8 cellular contexts compared by ENCODE assay signal in the genomic region with DNA sequence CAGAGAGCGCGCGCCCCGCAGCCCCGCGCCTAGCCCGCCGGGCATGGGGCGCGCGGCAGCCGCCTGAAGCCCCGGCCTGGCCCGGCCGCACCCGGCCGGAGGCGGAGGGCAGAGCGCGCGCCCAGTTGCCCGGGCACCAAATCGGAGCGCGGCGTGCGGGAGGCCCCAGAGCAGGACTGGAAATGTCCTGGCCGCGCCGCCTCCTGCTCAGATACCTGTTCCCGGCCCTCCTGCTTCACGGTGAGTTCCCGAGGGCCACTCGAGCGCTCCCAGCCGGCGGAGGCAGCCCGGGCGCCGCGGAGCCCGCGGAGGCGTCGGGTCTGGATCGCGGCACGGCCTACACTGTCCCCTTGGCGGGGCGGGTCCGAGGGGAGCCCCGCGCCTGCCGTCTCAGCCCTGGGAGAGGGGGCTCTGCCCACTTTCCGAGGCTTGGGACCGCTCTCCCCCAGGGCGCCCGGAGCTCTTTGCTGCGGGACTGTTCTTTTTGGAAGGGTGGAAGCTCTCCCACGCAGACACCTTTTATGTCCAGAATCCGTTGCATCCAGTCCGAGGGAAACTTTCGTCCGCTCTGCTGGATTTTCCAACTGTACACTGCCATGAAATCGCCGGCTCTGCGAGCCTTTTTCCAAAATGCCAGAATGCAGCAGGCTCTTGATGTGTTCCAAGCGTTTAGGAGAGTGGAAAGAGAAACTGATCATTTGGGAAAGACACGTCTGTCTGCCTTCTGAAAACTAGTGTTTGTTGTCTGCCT. TPM values are rescaled to one million over a fixed set of nuclear protein-coding genes. Genes with fewer than 3 reads are reported as not detected.
DNase-seq lines count a peak whose midpoint lies in the region; ATAC-seq and TF ChIP-seq lines count a peak whose summit lies in the region.

No MANE protein-coding gene starts in this region.

- DNase-seq in activated B cell treated with CpG ODN at 0.5 μM for 24 hours = no peak
- peak; percentile 58 for DNase-seq in hepatocyte (ENCODE audit: low spot score)
- no peak for DNase-seq in activated CD8-positive, alpha-beta memory T cell treated with anti-CD3 and anti-CD28 coated beads, Interleukin-2, amount 50 U/mL, for 4 hours
- DNase-seq in activated CD4-positive, alpha-beta T cell treated with anti-CD3 and anti-CD28 coated beads for 4 hours = no peak
- no peak for DNase-seq in medulla oblongata (ENCODE audit: extremely low spot score)

- H3K9me2 ChIP-seq in hepatocyte (replicated peaks; ENCODE audit: insufficient read depth) = no peaks in the 10 kb centered on the region

- H3K4me1 ChIP-seq in HEK293 (ENCODE audit: control insufficient read depth, insufficient read depth, low read length) = peaks cover 37% of the 10 kb centered on the region
- peaks cover 19% of the 10 kb centered on the region for H3K4me1 ChIP-seq in hepatocyte (ENCODE audit: insufficient read depth)
- peaks cover 8 to 15% (median 12%) of the 10 kb centered on the region in 3 donors for H3K4me1 ChIP-seq in skeletal muscle tissue (ENCODE audit: control insufficient read depth in 3 of 3, insufficient read depth in 3 of 3, low read length in 3 of 3)

- intact Hi-C loops in activated B cell treated with CpG ODN at 0.5 μM for 24 hours (cut with micrococcal nuclease) = loop anchor here (2.0 kb wide), 2 partner anchors 28 to 66 kb away; no protein-coding TSS in a partner anchor

- peak overlapping the region; percentile 65 for H2AFZ ChIP-seq in hepatocyte

- H3K9me3 Mint-ChIP-seq in activated B cell treated with CpG ODN at 0.5 μM for 24 hours = no peaks in the 10 kb centered on the region

- TF ChIP-seq CTCF in HEK293 (tag by site-specific recombination; IDR thresholded peaks at IDR 0.05) (peak; percentile 10; the same call in 1 of the 2 replicates), activated B cell treated with CpG ODN at 0.5 μM for 24 hours (IDR thresholded peaks at IDR 0.05) (no peak), hepatocyte (IDR thresholded peaks at IDR 0.05; ENCODE audit: poor library complexity) (no peak)

- CTCF ChIA-PET in HEK293 (lab: Yijun Ruan, JAX) (no interaction called here), activated B cell treated with CpG ODN at 0.5 μM for 24 hours (lab: Charles Lee) (no interaction called here)

- H3K27me3 ChIP-seq in hepatocyte (no peaks in the 10 kb centered on the region), skeletal muscle tissue (ENCODE audit: control insufficient read depth in 3 of 3, insufficient read depth in 3 of 3, low read length in 3 of 3) (peaks cover 6 to 55% (median 38%) of the 10 kb centered on the region in 3 donors)

- WGBS in hepatocyte (ENCODE audit: low lambda C conversion rate, missing lambda C conversion rate) = under 1% methylated on average over 61 of the region's 69 CpGs

- H3K4me3 ChIP-seq in HEK293 (ENCODE audit: low read depth, low read length) (peak overlapping the region; percentile 53), hepatocyte (peak overlapping the region; percentile 92), skeletal muscle tissue (ENCODE audit: low read length in 3 of 3) (peak overlapping the region; percentile 53 to 73 (median 54))

- no peak overlapping the region for H3K27ac Mint-ChIP-seq in activated B cell treated with CpG ODN at 0.5 μM for 24 hours

- peaks cover 48% of the 10 kb centered on the region for H3K79me2 ChIP-seq in hepatocyte

- H4K20me1 ChIP-seq in hepatocyte (ENCODE audit: insufficient read depth, poor library complexity, severe bottlenecking) = no peaks in the 10 kb centered on the region

- no peaks in the 10 kb centered on the region for H3K36me3 ChIP-seq in HEK293 (ENCODE audit: control insufficient read depth in 2 of 2, insufficient read depth in 1 of 2, low read length in 2 of 2)
- H3K36me3 ChIP-seq in hepatocyte (replicated peaks; ENCODE audit: insufficient read depth, low read depth) = no peaks in the 10 kb centered on the region
- no peaks in the 10 kb centered on the region for H3K36me3 ChIP-seq in skeletal muscle tissue (ENCODE audit: control insufficient read depth in 3 of 3, insufficient read depth in 3 of 3, low read length in 3 of 3)

- H3K4me2 ChIP-seq in hepatocyte = peak overlapping the region; percentile 85

- H3K27me3 Mint-ChIP-seq in activated B cell treated with CpG ODN at 0.5 μM for 24 hours = peaks cover 32% of the 10 kb centered on the region

- peak overlapping the region; percentile 79 for H3K4me3 Mint-ChIP-seq in activated B cell treated with CpG ODN at 0.5 μM for 24 hours

- H3K9me3 ChIP-seq in HEK293 (ENCODE audit: control insufficient read depth, insufficient read depth, low read depth, low read length) = no peaks in the 10 kb centered on the region
- no peaks in the 10 kb centered on the region for H3K9me3 ChIP-seq in hepatocyte (ENCODE audit: low read depth)
- H3K9me3 ChIP-seq in skeletal muscle tissue (ENCODE audit: control insufficient read depth in 3 of 3, low read length in 3 of 3) = no peaks in the 10 kb centered on the region

- H3K4me1 Mint-ChIP-seq in activated B cell treated with CpG ODN at 0.5 μM for 24 hours = peaks cover 28% of the 10 kb centered on the region

- peak overlapping the region in 2 of 3 donors; percentile 5 to 63 for H3K9ac ChIP-seq in skeletal muscle tissue (ENCODE audit: low read depth in 1 of 3, low read length in 3 of 3)

- no peaks in the 10 kb centered on the region for H3K36me3 Mint-ChIP-seq in activated B cell treated with CpG ODN at 0.5 μM for 24 hours (ENCODE audit: low read depth)

- POLR2A ChIA-PET in HEK293 (lab: Yijun Ruan, JAX) = interaction anchor here (1.2 kb wide), 1 partner anchor 22 kb away, joined by 3 read pairs; no protein-coding TSS in a partner anchor
- POLR2A ChIA-PET in activated B cell treated with CpG ODN at 0.5 μM for 24 hours (lab: Charles Lee) = no interaction called here

- no peak for ATAC-seq in activated B cell treated with CpG ODN at 0.5 μM for 24 hours (ENCODE audit: low read depth)
- ATAC-seq in GM18861 (IDR thresholded peaks at IDR 0.05; ENCODE audit: unreplicated experiment) = no peak

- H3K27ac ChIP-seq in HEK293 (ENCODE audit: extremely low read depth, low read depth, low read length) (peak overlapping the region; percentile 88), hepatocyte (peak overlapping the region; percentile 89), skeletal muscle tissue (ENCODE audit: low read depth, low read length) (no peak overlapping the region)

TF ChIP-seq in HEK293, 187 proteins besides CTCF, POLR2A, EP300 and RAD21 (continues in another document):
- TF ChIP-seq ZBTB17 (tag by site-specific recombination; IDR thresholded peaks at IDR 0.05) = 0 out of 2 replicates have a peak, but pooled peaks have one; percentile 15
- TF ChIP-seq ZNF221 (tag by site-specific recombination; IDR thresholded peaks at IDR 0.05; ENCODE audit: borderline replicate concordance) = no peak
- TF ChIP-seq OSR2 (tag by site-specific recombination; IDR thresholded peaks at IDR 0.05) = no peak
- TF ChIP-seq ZBTB20 (tag by site-specific recombination; IDR thresholded peaks at IDR 0.05) = peak; percentile 65
- TF ChIP-seq ZFHX2 (tag by site-specific recombination; conservative IDR thresholded peaks at IDR 0.05) = peak; percentile 61
- peak; percentile 34; the same call in 1 of the 2 replicates for TF ChIP-seq GLIS1 (tag by site-specific recombination; IDR thresholded peaks at IDR 0.05)
- TF ChIP-seq, protein P1, sequence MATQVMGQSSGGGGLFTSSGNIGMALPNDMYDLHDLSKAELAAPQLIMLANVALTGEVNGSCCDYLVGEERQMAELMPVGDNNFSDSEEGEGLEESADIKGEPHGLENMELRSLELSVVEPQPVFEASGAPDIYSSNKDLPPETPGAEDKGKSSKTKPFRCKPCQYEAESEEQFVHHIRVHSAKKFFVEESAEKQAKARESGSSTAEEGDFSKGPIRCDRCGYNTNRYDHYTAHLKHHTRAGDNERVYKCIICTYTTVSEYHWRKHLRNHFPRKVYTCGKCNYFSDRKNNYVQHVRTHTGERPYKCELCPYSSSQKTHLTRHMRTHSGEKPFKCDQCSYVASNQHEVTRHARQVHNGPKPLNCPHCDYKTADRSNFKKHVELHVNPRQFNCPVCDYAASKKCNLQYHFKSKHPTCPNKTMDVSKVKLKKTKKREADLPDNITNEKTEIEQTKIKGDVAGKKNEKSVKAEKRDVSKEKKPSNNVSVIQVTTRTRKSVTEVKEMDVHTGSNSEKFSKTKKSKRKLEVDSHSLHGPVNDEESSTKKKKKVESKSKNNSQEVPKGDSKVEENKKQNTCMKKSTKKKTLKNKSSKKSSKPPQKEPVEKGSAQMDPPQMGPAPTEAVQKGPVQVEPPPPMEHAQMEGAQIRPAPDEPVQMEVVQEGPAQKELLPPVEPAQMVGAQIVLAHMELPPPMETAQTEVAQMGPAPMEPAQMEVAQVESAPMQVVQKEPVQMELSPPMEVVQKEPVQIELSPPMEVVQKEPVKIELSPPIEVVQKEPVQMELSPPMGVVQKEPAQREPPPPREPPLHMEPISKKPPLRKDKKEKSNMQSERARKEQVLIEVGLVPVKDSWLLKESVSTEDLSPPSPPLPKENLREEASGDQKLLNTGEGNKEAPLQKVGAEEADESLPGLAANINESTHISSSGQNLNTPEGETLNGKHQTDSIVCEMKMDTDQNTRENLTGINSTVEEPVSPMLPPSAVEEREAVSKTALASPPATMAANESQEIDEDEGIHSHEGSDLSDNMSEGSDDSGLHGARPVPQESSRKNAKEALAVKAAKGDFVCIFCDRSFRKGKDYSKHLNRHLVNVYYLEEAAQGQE (tag by site-specific recombination; IDR thresholded peaks at IDR 0.05) = no peak
- TF ChIP-seq, protein P2, sequence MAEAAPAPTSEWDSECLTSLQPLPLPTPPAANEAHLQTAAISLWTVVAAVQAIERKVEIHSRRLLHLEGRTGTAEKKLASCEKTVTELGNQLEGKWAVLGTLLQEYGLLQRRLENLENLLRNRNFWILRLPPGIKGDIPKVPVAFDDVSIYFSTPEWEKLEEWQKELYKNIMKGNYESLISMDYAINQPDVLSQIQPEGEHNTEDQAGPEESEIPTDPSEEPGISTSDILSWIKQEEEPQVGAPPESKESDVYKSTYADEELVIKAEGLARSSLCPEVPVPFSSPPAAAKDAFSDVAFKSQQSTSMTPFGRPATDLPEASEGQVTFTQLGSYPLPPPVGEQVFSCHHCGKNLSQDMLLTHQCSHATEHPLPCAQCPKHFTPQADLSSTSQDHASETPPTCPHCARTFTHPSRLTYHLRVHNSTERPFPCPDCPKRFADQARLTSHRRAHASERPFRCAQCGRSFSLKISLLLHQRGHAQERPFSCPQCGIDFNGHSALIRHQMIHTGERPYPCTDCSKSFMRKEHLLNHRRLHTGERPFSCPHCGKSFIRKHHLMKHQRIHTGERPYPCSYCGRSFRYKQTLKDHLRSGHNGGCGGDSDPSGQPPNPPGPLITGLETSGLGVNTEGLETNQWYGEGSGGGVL (tag by site-specific recombination; IDR thresholded peaks at IDR 0.05) = peak; percentile 9; the same call in 1 of the 2 replicates
- TF ChIP-seq ZXDB (tag by site-specific recombination; IDR thresholded peaks at IDR 0.05) = peak; percentile 39; the same call in 1 of the 2 replicates
- no peak for TF ChIP-seq ZNF664 (tag by site-specific recombination; IDR thresholded peaks at IDR 0.05)
- 0 out of 2 replicates have a peak, but pooled peaks have one; percentile 31 for TF ChIP-seq ZSCAN30 (tag by site-specific recombination; IDR thresholded peaks at IDR 0.05)

RNA-seq across cellular contexts. Expression of a gene that starts 0.5 kb away (rescaled TPM):
- 0.15 and 0.38 TPM in 2 replicates for total RNA-seq in activated B cell treated with CpG ODN at 0.5 μM for 24 hours
- total RNA-seq in hepatocyte = 69.6 and 80.8 TPM in 2 replicates
- 81.4 and 114 TPM in 2 replicates for polyA plus RNA-seq in hepatocyte
- 2.6 TPM for total RNA-seq in skeletal muscle tissue

Comparison
In these comparisons a context has a peak if more than half of its experiments do, and no peak if none do; other contexts are left out.
1. RNA of a gene that starts 0.5 kb away (total RNA-seq): 69.6 to 80.8 TPM in hepatocyte; 2.6 TPM in skeletal muscle tissue (single experiment) and 0.15 to 0.38 TPM in activated B cell treated with CpG ODN at 0.5 μM for 24 hours; every median in the first group is over 10 times any median in the second.
2. Peak in every context shown above with its lines, with median percentiles within 50 percentile points of each other: H3K4me3 ChIP-seq.